ENCODE assay signal across 2 cellular contexts in the genomic region with DNA sequence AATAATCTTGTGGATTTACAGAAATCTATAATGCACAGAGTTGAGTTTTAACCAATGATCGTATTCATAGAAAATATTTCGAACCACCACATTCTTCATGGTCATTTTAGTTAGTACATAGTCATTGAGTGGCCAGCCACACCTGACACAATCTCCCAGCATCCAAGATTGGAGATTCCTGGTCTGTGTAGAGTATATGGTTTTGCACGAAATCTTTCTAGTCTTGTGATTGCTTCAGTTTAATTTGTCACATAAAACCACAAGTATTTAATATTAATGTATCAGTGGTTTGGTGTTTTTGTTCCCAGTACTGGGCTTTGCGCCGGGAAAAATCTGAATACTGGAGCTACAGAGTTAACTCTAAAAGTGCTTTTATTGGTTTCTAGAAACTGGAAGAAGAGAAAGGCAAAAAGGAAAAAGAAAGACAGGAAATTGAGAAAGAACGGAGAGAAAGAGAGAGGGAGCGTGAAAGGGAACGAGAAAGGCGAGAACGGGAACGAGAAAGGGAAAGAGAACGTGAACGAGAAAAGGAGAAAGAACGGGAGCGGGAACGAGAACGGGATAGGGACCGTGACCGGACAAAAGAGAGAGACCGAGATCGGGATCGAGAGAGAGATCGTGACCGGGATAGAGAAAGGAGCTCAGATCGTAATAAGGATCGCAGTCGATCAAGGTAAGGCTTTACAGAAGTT.
TF ChIP-seq lines count a peak whose summit lies in the region.

No MANE protein-coding gene starts in this region.

TF ChIP-seq in HepG2, 621 proteins besides CTCF, POLR2A, EP300 and RAD21:
- no peak for TF ChIP-seq ZNF672 (CRISPR knock-in tag; IDR thresholded peaks at IDR 0.05)
- TF ChIP-seq ZNF747 (CRISPR knock-in tag; IDR thresholded peaks at IDR 0.05; ENCODE audit: borderline replicate concordance): no peak
- TF ChIP-seq ZNF678 (CRISPR knock-in tag; IDR thresholded peaks at IDR 0.05): no peak
- no peak for TF ChIP-seq MAFG (CRISPR knock-in tag; IDR thresholded peaks at IDR 0.05)

TF ChIP-seq in HEK293, 187 proteins besides CTCF, POLR2A, EP300 and RAD21:
- no peak for TF ChIP-seq ZNF292 (tag by site-specific recombination; IDR thresholded peaks at IDR 0.05; ENCODE audit: borderline replicate concordance, low read depth)
- no peak for TF ChIP-seq ZNF830 (tag by site-specific recombination; IDR thresholded peaks at IDR 0.05; ENCODE audit: low read depth)
- no peak for TF ChIP-seq ZNF837 (tag by site-specific recombination; IDR thresholded peaks at IDR 0.05)
- 0 out of 2 replicates have a peak, but pooled peaks have one; percentile 30 for TF ChIP-seq ZNF202 (tag by site-specific recombination; IDR thresholded peaks at IDR 0.05; ENCODE audit: borderline replicate concordance)
- TF ChIP-seq ZNF596 (tag by site-specific recombination; IDR thresholded peaks at IDR 0.05): peak; percentile 98
- TF ChIP-seq PRDM1 (tag by site-specific recombination; IDR thresholded peaks at IDR 0.05): peak; percentile 88
- no peak for TF ChIP-seq ZNF391 (tag by site-specific recombination; IDR thresholded peaks at IDR 0.05; ENCODE audit: borderline replicate concordance, low read depth)
- no peak for TF ChIP-seq ZNF704 (tag by site-specific recombination; IDR thresholded peaks at IDR 0.05)
- peak; percentile 81 for TF ChIP-seq ZNF366 (tag by site-specific recombination; conservative IDR thresholded peaks at IDR 0.05)
